In genomic region chr21:8395992-8396391, GRCh38 we compare ENCODE assay signal across 3 cellular contexts.
DNase-seq lines count a peak whose midpoint lies in the region; ATAC-seq and TF ChIP-seq lines count a peak whose summit lies in the region.
"Not testable (repeated sequence)": the region's sequence is repeated elsewhere in the genome, so short reads cannot be mapped to it uniquely, and the experiment has no call there.

No MANE protein-coding gene starts in this region.

- ATAC-seq in HCT116: peak; percentile 66; the same call in 1 of the 2 replicates
- peak; percentile 20 for ATAC-seq in activated naive CD8-positive, alpha-beta T cell treated with anti-CD3 and anti-CD28 coated beads, Interleukin-2, amount 10 ng/mL, durations not matched to agents 7 days and 5 days (ENCODE audit: low read depth)

- not testable (repeated sequence) for DNase-seq in HCT116 (ENCODE audit: low read depth, low spot score); activated naive CD8-positive, alpha-beta T cell treated with anti-CD3 and anti-CD28 coated beads, Interleukin-2, amount 10 ng/mL, durations not matched to agents 7 days and 5 days
- DNase-seq in RPMI8226: peak; percentile 5

- H3K9me3 ChIP-seq in HCT116 (ENCODE audit: control insufficient read depth in 1 of 2, insufficient read depth in 1 of 2, low read depth in 1 of 2, low read length in 2 of 2): not testable (repeated sequence)

- H3K4me1 ChIP-seq in HCT116 (ENCODE audit: control insufficient read depth in 1 of 2, insufficient read depth in 2 of 2, low read length in 2 of 2): not testable (repeated sequence)

- intact Hi-C loops in HCT116 (cut with micrococcal nuclease): not testable (repeated sequence)

- H3K4me1 Mint-ChIP-seq in activated naive CD8-positive, alpha-beta T cell treated with anti-CD3 and anti-CD28 coated beads, Interleukin-2, amount 10 ng/mL, durations not matched to agents 7 days and 5 days: not testable (repeated sequence)

- H3K9me3 Mint-ChIP-seq in activated naive CD8-positive, alpha-beta T cell treated with anti-CD3 and anti-CD28 coated beads, Interleukin-2, amount 10 ng/mL, durations not matched to agents 7 days and 5 days: not testable (repeated sequence)

- TF ChIP-seq RAD21 in HCT116 (IDR thresholded peaks at IDR 0.05; ENCODE audit: low read depth): not testable (repeated sequence)

- POLR2A ChIA-PET in HCT116 (lab: Charles Lee); activated naive CD8-positive, alpha-beta T cell treated with anti-CD3 and anti-CD28 coated beads, Interleukin-2, amount 10 ng/mL, durations not matched to agents 7 days and 5 days (lab: Charles Lee): not testable (repeated sequence)

- not testable (repeated sequence) for BruUV-seq in HCT116 (replicated peaks; lab: Mats Ljungman, UMichigan)

- H4K20me1 ChIP-seq in HCT116 (ENCODE audit: insufficient read depth): not testable (repeated sequence)

- H3K27ac ChIP-seq in HCT116 (ENCODE audit: low read depth, low read length): not testable (repeated sequence)

- not testable (repeated sequence) for H3K4me3 Mint-ChIP-seq in activated naive CD8-positive, alpha-beta T cell treated with anti-CD3 and anti-CD28 coated beads, Interleukin-2, amount 10 ng/mL, durations not matched to agents 7 days and 5 days

- not testable (repeated sequence) for H3K27me3 Mint-ChIP-seq in activated naive CD8-positive, alpha-beta T cell treated with anti-CD3 and anti-CD28 coated beads, Interleukin-2, amount 10 ng/mL, durations not matched to agents 7 days and 5 days

- not testable (repeated sequence) for H2AFZ ChIP-seq in HCT116 (ENCODE audit: low read depth, low read length, poor library complexity, severe bottlenecking)

- not testable (repeated sequence) for H3K27ac Mint-ChIP-seq in activated naive CD8-positive, alpha-beta T cell treated with anti-CD3 and anti-CD28 coated beads, Interleukin-2, amount 10 ng/mL, durations not matched to agents 7 days and 5 days

- not testable (repeated sequence) for H3K36me3 Mint-ChIP-seq in activated naive CD8-positive, alpha-beta T cell treated with anti-CD3 and anti-CD28 coated beads, Interleukin-2, amount 10 ng/mL, durations not matched to agents 7 days and 5 days

- not testable (repeated sequence) for H3K9me2 ChIP-seq in HCT116 (ENCODE audit: insufficient read depth)

- H3K4me3 ChIP-seq in HCT116 (replicated peaks in 1 of 2; ENCODE audit: low read depth in 1 of 2, low read length in 2 of 2): not testable (repeated sequence)

- not testable (repeated sequence) for TF ChIP-seq CTCF in HCT116 (IDR thresholded peaks at IDR 0.05 in 2 of 3, conservative IDR thresholded peaks at IDR 0.05 in 1 of 3; ENCODE audit: borderline replicate concordance in 1 of 3, insufficient read depth in 1 of 3, low read depth in 2 of 3, low read length in 2 of 3)

- not testable (repeated sequence) for TF ChIP-seq POLR2A in HCT116 (IDR thresholded peaks at IDR 0.05; ENCODE audit: borderline replicate concordance, extremely low read depth, insufficient read depth, insufficient read length)

- not testable (repeated sequence) for H3K27me3 ChIP-seq in HCT116 (ENCODE audit: insufficient read depth, low read length)

- not testable (repeated sequence) for H3K79me2 ChIP-seq in HCT116 (ENCODE audit: insufficient read depth, low read length)

- RAD21 ChIA-PET in HCT116 (lab: Charles Lee; ENCODE audit: low non-redundant PET in 1 of 2, low total read pairs in 2 of 2, uncharacterized antibody in 2 of 2, unreplicated experiment in 2 of 2): not testable (repeated sequence)

- H3K4me2 ChIP-seq in HCT116 (ENCODE audit: low read length): not testable (repeated sequence)

- not testable (repeated sequence) for H3K9ac ChIP-seq in HCT116 (ENCODE audit: low read length)

- CTCF ChIA-PET in HCT116 (lab: Charles Lee): not testable (repeated sequence)

- H3K36me3 ChIP-seq in HCT116 (ENCODE audit: control insufficient read depth in 1 of 2, insufficient read depth in 2 of 2, low read length in 2 of 2): not testable (repeated sequence)
